In genomic region chr2:224751996-224752698, GRCh38 we compare ENCODE assay signal across 17 cellular contexts. TPM values are rescaled to one million over a fixed set of nuclear protein-coding genes. Genes with fewer than 3 reads are reported as not detected.
DNase-seq lines count a peak whose midpoint lies in the region; ATAC-seq lines count a peak whose summit lies in the region.
"Had no signal": no experiment of that assay in that cellular context is flagged by ENCODE, and none has a peak within 500 bp of the region (broad histone marks: within the 10 kb centered on the region; RNA-seq: fewer than 3 reads in every experiment).

No MANE protein-coding gene starts in this region.

- peak overlapping the region; percentile 7 for H3K27ac Mint-ChIP-seq in dendritic cell treated with granulocyte-macrophage colony-stimulating factor and Interleukin-4, amounts not matched to agents 40 ng/mL and 50 ng/mL, for 4 days
- H3K27ac Mint-ChIP-seq: effector memory CD8-positive, alpha-beta T cell; stimulated activated naive CD8-positive, alpha-beta T cell treated with anti-CD3 and anti-CD28 coated beads, Interleukin-15, amount 100 ng/mL, for 72 hours had no signal

- peaks cover 14% of the 10 kb centered on the region for H3K9me3 Mint-ChIP-seq in dendritic cell treated with granulocyte-macrophage colony-stimulating factor and Interleukin-4, amounts not matched to agents 40 ng/mL and 50 ng/mL, for 4 days

- H3K4me1 Mint-ChIP-seq in dendritic cell treated with granulocyte-macrophage colony-stimulating factor and Interleukin-4, amounts not matched to agents 40 ng/mL and 50 ng/mL, for 4 days (ENCODE audit: low read depth) = peaks cover 12% of the 10 kb centered on the region
- H3K4me1 Mint-ChIP-seq: stimulated activated naive CD8-positive, alpha-beta T cell treated with anti-CD3 and anti-CD28 coated beads, Interleukin-15, amount 100 ng/mL, for 72 hours had no signal

- intact Hi-C loops in dendritic cell treated with granulocyte-macrophage colony-stimulating factor and Interleukin-4, amounts not matched to agents 40 ng/mL and 50 ng/mL, for 4 days (cut with micrococcal nuclease) = no loop called here

- H3K27me3 Mint-ChIP-seq in dendritic cell treated with granulocyte-macrophage colony-stimulating factor and Interleukin-4, amounts not matched to agents 40 ng/mL and 50 ng/mL, for 4 days = no peaks in the 10 kb centered on the region

- peak; percentile 62 for ATAC-seq in GM18858 (IDR thresholded peaks at IDR 0.05; ENCODE audit: unreplicated experiment)
- ATAC-seq in GM21515 (IDR thresholded peaks at IDR 0.05; ENCODE audit: unreplicated experiment) = peak; percentile 52
- ATAC-seq in HG03045 (IDR thresholded peaks at IDR 0.05; ENCODE audit: unreplicated experiment) = peak; percentile 55
- no peak for ATAC-seq in HG03571 (IDR thresholded peaks at IDR 0.05; ENCODE audit: unreplicated experiment)
- ATAC-seq in esophagus mucosa = no peak
- ATAC-seq: effector memory CD8-positive, alpha-beta T cell; foreskin keratinocyte; stimulated activated naive CD8-positive, alpha-beta T cell treated with anti-CD3 and anti-CD28 coated beads, Interleukin-15, amount 100 ng/mL, for 72 hours had no signal

- H3K36me3 Mint-ChIP-seq in dendritic cell treated with granulocyte-macrophage colony-stimulating factor and Interleukin-4, amounts not matched to agents 40 ng/mL and 50 ng/mL, for 4 days (ENCODE audit: low read depth) = peaks cover under 1% of the 10 kb centered on the region

- DNase-seq in stimulated activated CD8-positive, alpha-beta memory T cell treated with anti-CD3 and anti-CD28 coated beads, Interleukin-4, amount 100 ng/mL, for 48 hours = no peak
- DNase-seq in DMS53 (lab: John Stamatoyannopoulos, UW) = no peak
- DNase-seq: activated naive CD4-positive, alpha-beta T cell treated with anti-CD3 and anti-CD28 coated beads, Interleukin-2, amount 50 U/mL, for 16 hours; effector memory CD8-positive, alpha-beta T cell; foreskin keratinocyte; NK-92 treated with Interleukin-12 subunit alpha and Interleukin-12 subunit beta, amount 100 ng/mL, for 24 hours; sigmoid colon; stimulated activated naive CD8-positive, alpha-beta T cell treated with anti-CD3 and anti-CD28 coated beads, Interleukin-15, amount 100 ng/mL, for 72 hours had no signal

- H3K4me3 Mint-ChIP-seq in dendritic cell treated with granulocyte-macrophage colony-stimulating factor and Interleukin-4, amounts not matched to agents 40 ng/mL and 50 ng/mL, for 4 days = no peak overlapping the region
- H3K4me3 Mint-ChIP-seq: effector memory CD8-positive, alpha-beta T cell; stimulated activated naive CD8-positive, alpha-beta T cell treated with anti-CD3 and anti-CD28 coated beads, Interleukin-15, amount 100 ng/mL, for 72 hours had no signal

RNA-seq across cellular contexts. Expression of gene CCDC195, which starts 36.0 kb away (rescaled TPM):
- total RNA-seq in esophagus mucosa = not detected
- total RNA-seq: activated CD8-positive, alpha-beta memory T cell treated with anti-CD3 and anti-CD28 coated beads for 36 hours; foreskin keratinocyte; LHCN-M2; sigmoid colon; SK-MEL-5 had no signal

Comparison
In these comparisons a context has a peak if more than half of its experiments do, and no peak if none do; other contexts are left out.
1. ATAC-seq: peak in GM18858 (single experiment), GM21515 (single experiment) and HG03045 (single experiment); none in HG03571 (single experiment) and esophagus mucosa (single experiment).